ENCODE assay signal across 9 cellular contexts in the genomic region with DNA sequence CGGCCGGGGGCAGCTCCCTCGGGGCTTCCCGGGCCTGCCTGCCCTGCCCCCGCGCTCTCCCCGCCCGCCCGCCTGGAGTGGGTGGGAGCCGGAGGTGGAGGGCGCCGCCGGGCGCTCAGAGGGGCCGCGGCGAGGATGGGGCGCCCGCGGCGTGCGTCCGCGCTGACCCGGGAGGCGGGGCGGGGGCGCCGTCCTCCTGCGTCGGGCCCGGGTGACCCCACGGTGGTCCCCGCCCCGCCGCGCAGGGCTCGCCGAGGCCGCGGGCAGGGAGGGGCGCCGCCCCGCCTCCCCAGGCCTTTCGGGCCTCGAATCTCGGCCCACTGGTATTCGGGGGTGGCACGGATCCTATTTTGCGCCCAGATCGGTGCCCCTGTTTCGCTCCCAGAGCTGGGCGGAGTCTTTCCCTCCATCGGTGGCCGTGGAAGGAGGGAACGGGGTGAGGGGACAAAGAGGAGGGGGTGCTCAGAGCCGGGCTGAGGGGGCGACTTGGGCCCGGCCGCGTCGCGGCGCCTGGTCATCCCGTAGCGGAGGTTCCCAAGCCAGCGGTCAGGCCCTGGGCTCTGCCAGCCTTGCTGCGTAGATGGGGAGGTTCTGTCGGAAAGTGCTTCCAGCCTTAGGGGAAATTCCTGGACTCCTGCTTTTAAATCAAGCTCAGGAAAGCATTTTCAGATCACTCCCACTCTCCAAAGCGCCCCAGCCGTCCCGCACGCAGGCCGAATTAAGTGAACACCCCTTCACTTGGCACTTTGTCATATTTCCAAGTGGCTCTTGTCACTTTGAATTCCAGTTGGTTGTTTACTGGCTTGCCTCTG. TPM values are rescaled to one million over a fixed set of nuclear protein-coding genes. Genes with fewer than 3 reads are reported as not detected.
DNase-seq lines count a peak whose midpoint lies in the region; ATAC-seq, FAIRE-seq and TF ChIP-seq lines count a peak whose summit lies in the region.
"Had no signal": no experiment of that assay in that cellular context is flagged by ENCODE, and none has a peak within 500 bp of the region (broad histone marks: within the 10 kb centered on the region; RNA-seq: fewer than 3 reads in every experiment).

No MANE protein-coding gene starts in this region.

- peaks cover 24% of the 10 kb centered on the region for H3K4me1 ChIP-seq in HUES48 (ENCODE audit: control insufficient read depth, insufficient read depth, low read length)

- no peak for FAIRE-seq in urothelium cell line (lab: Jason Lieb, UNC)
- FAIRE-seq: endometrium had no signal

- peak overlapping the region; percentile 79 for H3K4me3 ChIP-seq in GM08714 (ENCODE audit: low read length)
- H3K4me3 ChIP-seq in HUES48 (ENCODE audit: low read depth, low read length): peak overlapping the region; percentile 95
- peak overlapping the region; percentile 64 for H3K4me3 ChIP-seq in fibroblast of villous mesenchyme (ENCODE audit: low read depth, low read length)

- CTCF ChIA-PET in activated CD4-positive, alpha-beta memory T cell treated with anti-CD3 and anti-CD28 coated beads, Interleukin-2, amount 10 ng/mL, durations not matched to agents 7 days and 5 days (lab: Charles Lee): no interaction called here

- H3K4me3 Mint-ChIP-seq in activated CD4-positive, alpha-beta memory T cell treated with anti-CD3 and anti-CD28 coated beads, Interleukin-2, amount 10 ng/mL, durations not matched to agents 7 days and 5 days: peak overlapping the region; percentile 59
- peak overlapping the region; percentile 81 for H3K4me3 Mint-ChIP-seq in natural killer cell

- H3K27ac Mint-ChIP-seq in activated CD4-positive, alpha-beta memory T cell treated with anti-CD3 and anti-CD28 coated beads, Interleukin-2, amount 10 ng/mL, durations not matched to agents 7 days and 5 days: no peak overlapping the region
- peak overlapping the region; percentile 23 to 47 for H3K27ac Mint-ChIP-seq in natural killer cell

- no peak for DNase-seq in activated CD4-positive, alpha-beta memory T cell treated with anti-CD3 and anti-CD28 coated beads, Interleukin-2, amount 10 ng/mL, durations not matched to agents 7 days and 5 days
- DNase-seq in fibroblast of villous mesenchyme (ENCODE audit: low read depth) (peak; percentile 28), natural killer cell (peak; percentile 29), urothelium cell line (ENCODE audit: low spot score) (peak; percentile 69), SIG-M5 treated with dmso at 0.1 percent for 504 hours (lab: John Stamatoyannopoulos, UW; ENCODE audit: unreplicated experiment) (no peak)

- peak overlapping the region; percentile 85 for H3K9ac ChIP-seq in HUES48 (ENCODE audit: low read depth, low read length)

- POLR2A ChIA-PET in activated CD4-positive, alpha-beta memory T cell treated with anti-CD3 and anti-CD28 coated beads, Interleukin-2, amount 10 ng/mL, durations not matched to agents 7 days and 5 days (lab: Charles Lee): interaction anchor here (2.1 to 3.0 kb wide), 2 partner anchors 17 to 38 kb away, joined by 4 to 11 read pairs; no protein-coding TSS in a partner anchor

- H3K27me3 ChIP-seq in HUES48 (ENCODE audit: control insufficient read depth, insufficient read depth, low read length): no peaks in the 10 kb centered on the region

- H3K36me3 Mint-ChIP-seq in activated CD4-positive, alpha-beta memory T cell treated with anti-CD3 and anti-CD28 coated beads, Interleukin-2, amount 10 ng/mL, durations not matched to agents 7 days and 5 days (ENCODE audit: low read depth): peaks cover 2% of the 10 kb centered on the region
- no peaks in the 10 kb centered on the region for H3K36me3 Mint-ChIP-seq in natural killer cell

- H3K36me3 ChIP-seq in HUES48 (ENCODE audit: control insufficient read depth, insufficient read depth, low read length): no peaks in the 10 kb centered on the region

- peaks cover 25% of the 10 kb centered on the region for H3K4me1 Mint-ChIP-seq in activated CD4-positive, alpha-beta memory T cell treated with anti-CD3 and anti-CD28 coated beads, Interleukin-2, amount 10 ng/mL, durations not matched to agents 7 days and 5 days
- peaks cover 14 to 17% of the 10 kb centered on the region in 2 donors for H3K4me1 Mint-ChIP-seq in natural killer cell

- H3K9me3 ChIP-seq in HUES48 (ENCODE audit: control insufficient read depth, insufficient read depth, low read length): no peaks in the 10 kb centered on the region

- no peaks in the 10 kb centered on the region for H3K9me3 Mint-ChIP-seq in activated CD4-positive, alpha-beta memory T cell treated with anti-CD3 and anti-CD28 coated beads, Interleukin-2, amount 10 ng/mL, durations not matched to agents 7 days and 5 days
- H3K9me3 Mint-ChIP-seq in natural killer cell: no peaks in the 10 kb centered on the region

- peak; percentile 49 for ATAC-seq in GM21526 (IDR thresholded peaks at IDR 0.05; ENCODE audit: low FRiP score, unreplicated experiment)
- ATAC-seq in natural killer cell: peak; percentile 72 to 76 (median 74)

- intact Hi-C loops in natural killer cell (cut with micrococcal nuclease): no loop called here

- peak overlapping the region; percentile 84 for H3K27ac ChIP-seq in HUES48 (ENCODE audit: low read depth, low read length)

- TF ChIP-seq CTCF in fibroblast of villous mesenchyme (IDR thresholded peaks at IDR 0.05; ENCODE audit: insufficient read depth, low read depth, low read length) (no peak), natural killer cell (IDR thresholded peaks at IDR 0.05) (no peak)

- no peaks in the 10 kb centered on the region for H3K27me3 Mint-ChIP-seq in activated CD4-positive, alpha-beta memory T cell treated with anti-CD3 and anti-CD28 coated beads, Interleukin-2, amount 10 ng/mL, durations not matched to agents 7 days and 5 days
- no peaks in the 10 kb centered on the region for H3K27me3 Mint-ChIP-seq in natural killer cell (ENCODE audit: low read depth in 2 of 2)

RNA-seq across cellular contexts. Expression of a gene that starts 0.5 kb away (rescaled TPM):
- total RNA-seq in activated CD4-positive, alpha-beta memory T cell treated with anti-CD3 and anti-CD28 coated beads, Interleukin-2, amount 10 ng/mL, durations not matched to agents 7 days and 5 days: 10 to 100 TPM; 10.8 to 11.3 TPM
- total RNA-seq in fibroblast of villous mesenchyme: 6.8 and 9.5 TPM in 2 replicates
- 10 to 100 TPM; 15.0 to 18.5 (median 16.7) TPM for total RNA-seq in natural killer cell

RNA-seq across cellular contexts. Expression of a gene that starts 17.9 kb away (rescaled TPM):
- total RNA-seq in activated CD4-positive, alpha-beta memory T cell treated with anti-CD3 and anti-CD28 coated beads, Interleukin-2, amount 10 ng/mL, durations not matched to agents 7 days and 5 days: 10 to 100 TPM; 39.1 to 39.9 TPM
- total RNA-seq in fibroblast of villous mesenchyme: 50.3 and 69.1 TPM in 2 replicates
- total RNA-seq in natural killer cell: 10 to 100 TPM; 24.7 to 34.2 (median 26.4) TPM

Comparison
In these comparisons a context has a peak if more than half of its experiments do, and no peak if none do; other contexts are left out.
1. DNase-seq: peak in fibroblast of villous mesenchyme (single experiment), natural killer cell (single experiment) and urothelium cell line (single experiment); none in activated CD4-positive, alpha-beta memory T cell treated with anti-CD3 and anti-CD28 coated beads, Interleukin-2, amount 10 ng/mL, durations not matched to agents 7 days and 5 days (single experiment) and SIG-M5 treated with dmso at 0.1 percent for 504 hours (single experiment).
2. Peak in every context shown above with its lines, with median percentiles within 50 percentile points of each other: H3K4me3 ChIP-seq.